ENCODE assay signal across 1 cellular context in the genomic region with DNA sequence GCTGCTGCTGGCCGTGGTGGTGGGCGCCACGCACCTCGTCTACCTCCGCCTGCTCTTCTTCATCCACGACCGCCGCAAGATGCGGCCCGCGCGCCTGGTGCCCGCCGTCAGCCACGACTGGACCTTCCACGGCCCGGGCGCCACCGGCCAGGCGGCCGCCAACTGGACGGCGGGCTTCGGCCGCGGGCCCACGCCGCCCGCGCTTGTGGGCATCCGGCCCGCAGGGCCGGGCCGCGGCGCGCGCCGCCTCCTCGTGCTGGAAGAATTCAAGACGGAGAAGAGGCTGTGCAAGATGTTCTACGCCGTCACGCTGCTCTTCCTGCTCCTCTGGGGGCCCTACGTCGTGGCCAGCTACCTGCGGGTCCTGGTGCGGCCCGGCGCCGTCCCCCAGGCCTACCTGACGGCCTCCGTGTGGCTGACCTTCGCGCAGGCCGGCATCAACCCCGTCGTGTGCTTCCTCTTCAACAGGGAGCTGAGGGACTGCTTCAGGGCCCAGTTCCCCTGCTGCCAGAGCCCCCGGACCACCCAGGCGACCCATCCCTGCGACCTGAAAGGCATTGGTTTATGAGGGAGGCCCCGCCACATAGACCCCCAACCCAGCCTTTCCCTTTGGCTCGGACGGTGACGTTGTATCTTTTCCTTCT.
A peak's percentile ranks its signal among the peaks of the same experiment; 100 is the strongest.
TF ChIP-seq lines count a peak whose summit lies in the region.

No MANE protein-coding gene starts in this region.

TF ChIP-seq in endothelial cell of umbilical vein, 7 proteins besides CTCF, POLR2A, EP300 and RAD21:
- TF ChIP-seq EZH2 (IDR thresholded peaks at IDR 0.05; ENCODE audit: borderline replicate concordance, low read depth, low read length, severe bottlenecking) (peak; percentile 85), GATA2 (IDR thresholded peaks at IDR 0.05; ENCODE audit: insufficient read depth, insufficient read length, low read depth, low read length) (no peak)
